In the genomic region with DNA sequence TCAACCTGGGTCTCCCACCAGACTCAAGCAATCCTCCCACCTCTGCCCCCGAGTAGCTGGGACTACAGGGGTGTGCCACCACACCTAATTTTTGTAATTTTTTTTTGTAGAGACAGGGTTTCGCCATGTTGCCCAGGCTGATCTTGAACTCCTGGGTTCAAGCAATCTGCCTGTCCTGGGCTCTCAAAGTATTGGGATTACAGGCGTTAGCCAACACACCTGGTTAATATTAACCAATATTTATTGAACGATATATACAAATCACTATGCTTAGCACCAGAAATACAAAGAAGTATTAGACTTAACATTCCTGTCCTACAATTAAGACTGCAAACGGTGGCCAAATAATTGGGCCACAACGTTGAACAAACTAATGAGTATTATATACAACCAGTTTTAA, we compare ENCODE assay signal across 1 cellular context.
TF ChIP-seq lines count a peak whose summit lies in the region.

No MANE protein-coding gene starts in this region.

TF ChIP-seq in HepG2, 621 proteins besides CTCF, POLR2A, EP300 and RAD21 (continued from another document and continues in another):
- TF ChIP-seq ATF2 (CRISPR knock-in tag; IDR thresholded peaks at IDR 0.05) (no peak), DNMT1 (CRISPR knock-in tag; IDR thresholded peaks at IDR 0.05) (no peak), MLX (CRISPR knock-in tag; IDR thresholded peaks at IDR 0.05) (no peak), ZNF878 (CRISPR knock-in tag; IDR thresholded peaks at IDR 0.05) (no peak), BATF2 (CRISPR knock-in tag; IDR thresholded peaks at IDR 0.05) (no peak), CEBPZ (IDR thresholded peaks at IDR 0.05; ENCODE audit: low read length) (no peak), YEATS4 (CRISPR knock-in tag; IDR thresholded peaks at IDR 0.05; ENCODE audit: borderline replicate concordance) (no peak), DBP (CRISPR knock-in tag; IDR thresholded peaks at IDR 0.05; ENCODE audit: not compliant biosample characterization) (no peak), CEBPB (IDR thresholded peaks at IDR 0.05; ENCODE audit: borderline replicate concordance, low read depth, low read length) (no peak), NR2F2 (IDR thresholded peaks at IDR 0.05; ENCODE audit: borderline replicate concordance, low read depth) (no peak), ZNF766 (CRISPR knock-in tag; IDR thresholded peaks at IDR 0.05; ENCODE audit: borderline replicate concordance) (no peak), SAP130 (CRISPR knock-in tag; IDR thresholded peaks at IDR 0.05; ENCODE audit: low read depth) (no peak), ZNF30 (CRISPR knock-in tag; IDR thresholded peaks at IDR 0.05) (no peak), ZNF646 (CRISPR knock-in tag; IDR thresholded peaks at IDR 0.05) (no peak), ZMAT3 (CRISPR knock-in tag; conservative IDR thresholded peaks at IDR 0.05) (no peak), YEATS2 (CRISPR knock-in tag; IDR thresholded peaks at IDR 0.05; ENCODE audit: borderline replicate concordance) (0 out of 2 replicates have a peak, but pooled peaks have one; percentile 5), ZNF280D (CRISPR knock-in tag; IDR thresholded peaks at IDR 0.05) (no peak), ONECUT2 (CRISPR knock-in tag; IDR thresholded peaks at IDR 0.05) (peak; percentile 20; the same call in 1 of the 2 replicates), GMEB1 (CRISPR knock-in tag; IDR thresholded peaks at IDR 0.05; ENCODE audit: borderline replicate concordance) (no peak), ESRRA (CRISPR knock-in tag; IDR thresholded peaks at IDR 0.05; ENCODE audit: low read depth) (no peak), THAP9 (CRISPR knock-in tag; IDR thresholded peaks at IDR 0.05; ENCODE audit: borderline replicate concordance) (no peak), KDM6A (CRISPR knock-in tag; IDR thresholded peaks at IDR 0.05; ENCODE audit: low read depth) (no peak)
- TF ChIP-seq, protein P1, sequence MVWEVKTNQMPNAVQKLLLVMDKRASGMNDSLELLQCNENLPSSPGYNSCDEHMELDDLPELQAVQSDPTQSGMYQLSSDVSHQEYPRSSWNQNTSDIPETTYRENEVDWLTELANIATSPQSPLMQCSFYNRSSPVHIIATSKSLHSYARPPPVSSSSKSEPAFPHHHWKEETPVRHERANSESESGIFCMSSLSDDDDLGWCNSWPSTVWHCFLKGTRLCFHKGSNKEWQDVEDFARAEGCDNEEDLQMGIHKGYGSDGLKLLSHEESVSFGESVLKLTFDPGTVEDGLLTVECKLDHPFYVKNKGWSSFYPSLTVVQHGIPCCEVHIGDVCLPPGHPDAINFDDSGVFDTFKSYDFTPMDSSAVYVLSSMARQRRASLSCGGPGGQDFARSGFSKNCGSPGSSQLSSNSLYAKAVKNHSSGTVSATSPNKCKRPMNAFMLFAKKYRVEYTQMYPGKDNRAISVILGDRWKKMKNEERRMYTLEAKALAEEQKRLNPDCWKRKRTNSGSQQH (CRISPR knock-in tag; IDR thresholded peaks at IDR 0.05; ENCODE audit: low read depth): no peak
- TF ChIP-seq, protein P2, sequence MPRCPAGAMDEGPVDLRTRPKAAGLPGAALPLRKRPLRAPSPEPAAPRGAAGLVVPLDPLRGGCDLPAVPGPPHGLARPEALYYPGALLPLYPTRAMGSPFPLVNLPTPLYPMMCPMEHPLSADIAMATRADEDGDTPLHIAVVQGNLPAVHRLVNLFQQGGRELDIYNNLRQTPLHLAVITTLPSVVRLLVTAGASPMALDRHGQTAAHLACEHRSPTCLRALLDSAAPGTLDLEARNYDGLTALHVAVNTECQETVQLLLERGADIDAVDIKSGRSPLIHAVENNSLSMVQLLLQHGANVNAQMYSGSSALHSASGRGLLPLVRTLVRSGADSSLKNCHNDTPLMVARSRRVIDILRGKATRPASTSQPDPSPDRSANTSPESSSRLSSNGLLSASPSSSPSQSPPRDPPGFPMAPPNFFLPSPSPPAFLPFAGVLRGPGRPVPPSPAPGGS (CRISPR knock-in tag; IDR thresholded peaks at IDR 0.05): no peak
